ENCODE assay signal across 23 cellular contexts in genomic region chr3:62127116-62127515, GRCh38.
A peak's percentile ranks its signal among the peaks of the same experiment; 100 is the strongest.
DNase-seq lines count a peak whose midpoint lies in the region; ATAC-seq, FAIRE-seq and TF ChIP-seq lines count a peak whose summit lies in the region.
"Had no signal": no experiment of that assay in that cellular context is flagged by ENCODE, and none has a peak within 500 bp of the region (broad histone marks: within the 10 kb centered on the region; RNA-seq: fewer than 3 reads in every experiment).

No MANE protein-coding gene starts in this region.

- no peaks in the 10 kb centered on the region for H4K20me1 ChIP-seq in BLaER1 treated with 17β-estradiol and CSF1 and Interleukin-3, amounts not matched to agents 10 nM and 100 nM
- no peaks in the 10 kb centered on the region for H4K20me1 ChIP-seq in GM12878 (ENCODE audit: control insufficient read depth, insufficient read depth)
- H4K20me1 ChIP-seq: BLaER1 had no signal

- no peak for FAIRE-seq in GM12878 (lab: Jason Lieb, UNC)
- FAIRE-seq: A204.1, D721Med, G401.6, GM12892, GM18507 had no signal

- H3K4me3 Mint-ChIP-seq in nephron progenitor cell: no peak overlapping the region
- H3K4me3 Mint-ChIP-seq: CD4-positive, alpha-beta T cell; CD8-positive, alpha-beta T cell had no signal

- SMC1A ChIA-PET in GM12878 (lab: Charles Lee; ENCODE audit: uncharacterized antibody, unreplicated experiment): interaction anchor here (0.7 to 2.2 kb wide), 7 partner anchors 10 to 195 kb away, joined by 3 to 8 read pairs (median 4); no protein-coding TSS in a partner anchor

- H3K79me2 ChIP-seq in GM12878 (ENCODE audit: control insufficient read depth, insufficient read depth, low read length): no peaks in the 10 kb centered on the region

- no peaks in the 10 kb centered on the region for H3K27me3 Mint-ChIP-seq in nephron progenitor cell (ENCODE audit: low read depth, poor library complexity)
- H3K27me3 Mint-ChIP-seq: CD4-positive, alpha-beta T cell had no signal

- POLR2A ChIA-PET in GM12878 (lab: Charles Lee): no interaction called here

- H3K4me2 ChIP-seq in BLaER1 treated with 17β-estradiol and CSF1 and Interleukin-3, amounts not matched to agents 10 nM and 100 nM: peak overlapping the region in 8 of 11 experiments; percentile 29 to 76 (median 56); a peak in 13 of 22 replicates
- H3K4me2 ChIP-seq in GM12878 (ENCODE audit: control insufficient read depth, insufficient read depth): no peak overlapping the region
- H3K4me2 ChIP-seq: BLaER1 had no signal

- H3K4me3 ChIP-seq in BLaER1 treated with 17β-estradiol and CSF1 and Interleukin-3, amounts not matched to agents 10 nM and 100 nM: no peak overlapping the region
- H3K4me3 ChIP-seq in GM12878 (no peak overlapping the region), gastrocnemius medialis (no peak overlapping the region)
- H3K4me3 ChIP-seq: BLaER1 had no signal

- CTCF ChIA-PET in GM12878 (lab: Yijun Ruan, JAX): interaction anchor here (0.6 to 3.7 kb wide), 6 partner anchors 51 to 562 kb away, joined by 3 to 16 read pairs (median 4); no protein-coding TSS in a partner anchor

- no TSS peak for BruUV-seq in GM12878 (replicated peaks; lab: Mats Ljungman, UMichigan)

- peak overlapping the region; percentile 25 for H3K27ac Mint-ChIP-seq in nephron progenitor cell
- H3K27ac Mint-ChIP-seq: CD4-positive, alpha-beta T cell; CD8-positive, alpha-beta T cell had no signal

- TF ChIP-seq EP300 in GM12878 (IDR thresholded peaks at IDR 0.05; ENCODE audit: borderline replicate concordance in 1 of 2, control insufficient read depth in 1 of 2, low read depth in 2 of 2, low read length in 2 of 2): no peak

- RAD21 ChIA-PET in GM12878 (lab: Charles Lee; ENCODE audit: unreplicated experiment): interaction anchor here (0.9 to 1.6 kb wide), 4 partner anchors 38 to 570 kb away, joined by 3 to 4 read pairs (median 3); no protein-coding TSS in a partner anchor

- in situ Hi-C loops in GM12878 (cut with MboI) (no loop called here), gastrocnemius medialis (cut with MboI; ENCODE audit: low sequenced_read_pairs in 4 of 4) (no loop called here)

- no peak overlapping the region for H2AFZ ChIP-seq in GM12878 (ENCODE audit: control insufficient read depth, low read depth, low read length)

- peaks cover 39% of the 10 kb centered on the region for H3K36me3 Mint-ChIP-seq in nephron progenitor cell (ENCODE audit: low read depth)
- H3K36me3 Mint-ChIP-seq: CD8-positive, alpha-beta T cell had no signal

- no peaks in the 10 kb centered on the region for H3K27me3 ChIP-seq in BLaER1 treated with 17β-estradiol and CSF1 and Interleukin-3, amounts not matched to agents 10 nM and 100 nM
- H3K27me3 ChIP-seq in GM12878 (replicated peaks in 1 of 2; ENCODE audit: control insufficient read depth in 2 of 2, insufficient read depth in 2 of 2, low read length in 1 of 2) (no peaks in the 10 kb centered on the region; a peak in 1 of 4 replicates), gastrocnemius medialis (no peaks in the 10 kb centered on the region)
- H3K27me3 ChIP-seq: BLaER1 had no signal

- H3K27ac ChIP-seq in BLaER1 treated with 17β-estradiol and CSF1 and Interleukin-3, amounts not matched to agents 10 nM and 100 nM: peak overlapping the region in 9 of 11 experiments; percentile 24 to 76 (median 62); a peak in 13 of 22 replicates
- no peak overlapping the region for H3K27ac ChIP-seq in GM12878 (ENCODE audit: control insufficient read depth, insufficient read depth)
- H3K27ac ChIP-seq in gastrocnemius medialis: peak overlapping the region; percentile 39 to 69 (median 65)
- H3K27ac ChIP-seq: BLaER1, C4-2B had no signal

- DNase-seq in GM12878 (ENCODE audit: low read depth, low spot score): no peak
- no peak for DNase-seq in nephron progenitor cell
- DNase-seq in gastrocnemius medialis: no peak
- DNase-seq in SW 1271 (lab: John Stamatoyannopoulos, UW): no peak
- DNase-seq in NCI-H1694 (lab: John Stamatoyannopoulos, UW): no peak
- DNase-seq: 8988T; ACHN; BE2C; Caco-2; Calu3; CD4-positive, alpha-beta T cell; CD8-positive, alpha-beta T cell; DMS79 treated with DMSO at 0.1 percent for 48 hours; GF-D8 had no signal

- peaks cover 55% of the 10 kb centered on the region for H3K4me1 Mint-ChIP-seq in nephron progenitor cell

- peaks cover 0 to 72% (median 37%) of the 10 kb centered on the region in 10 experiments; a peak in 16 of 20 replicates for H3K4me1 ChIP-seq in BLaER1 treated with 17β-estradiol and CSF1 and Interleukin-3, amounts not matched to agents 10 nM and 100 nM
- H3K4me1 ChIP-seq in GM12878 (ENCODE audit: control insufficient read depth, insufficient read depth, low read length) (no peaks in the 10 kb centered on the region), gastrocnemius medialis (peaks cover 18 to 30% of the 10 kb centered on the region in 2 donors)
- H3K4me1 ChIP-seq: BE2C, Caco-2 had no signal

- ATAC-seq in GM12878: peak; percentile 77
- no peak for ATAC-seq in gastrocnemius medialis
- no peak for ATAC-seq in HG03108 (IDR thresholded peaks at IDR 0.05; ENCODE audit: unreplicated experiment)
- ATAC-seq: CD8-positive, alpha-beta T cell had no signal

- intact Hi-C loops in GM12878 (cut with micrococcal nuclease; ENCODE audit: unreplicated experiment) (no loop called here), gastrocnemius medialis (cut with DNase I; ENCODE audit: low total_unique reads) (loop anchor here (5.0 kb wide), 1 partner anchor 565 kb away; the partner anchor contains the start of gene PTPRG)

- 0% methylated on average over 3 of the region's 3 CpGs for WGBS in GM12878 (ENCODE audit: insufficient coverage, insufficient replicate concordance, low lambda C conversion rate, missing lambda C conversion rate)

- H3K36me3 ChIP-seq in BLaER1 treated with 17β-estradiol and CSF1 and Interleukin-3, amounts not matched to agents 10 nM and 100 nM: peaks cover 0 to 8% (median 0%) of the 10 kb centered on the region in 11 experiments; a peak in 1 of 22 replicates
- H3K36me3 ChIP-seq in GM12878 (ENCODE audit: control insufficient read depth in 2 of 2, insufficient read depth in 2 of 2, low read length in 1 of 2): no peaks in the 10 kb centered on the region
- H3K36me3 ChIP-seq in gastrocnemius medialis: no peaks in the 10 kb centered on the region
- H3K36me3 ChIP-seq: BE2C, BLaER1 had no signal

- TF ChIP-seq CTCF in GM12878 (IDR thresholded peaks at IDR 0.05 in 2 of 3, conservative IDR thresholded peaks at IDR 0.05 in 1 of 3; ENCODE audit: control insufficient read depth in 2 of 3, extremely low read depth in 1 of 3, insufficient read depth in 1 of 3, low read depth in 3 of 3, low read length in 3 of 3) (no peak), nephron progenitor cell (IDR thresholded peaks at IDR 0.05) (no peak), gastrocnemius medialis (IDR thresholded peaks at IDR 0.05 in 4 of 5, conservative IDR thresholded peaks at IDR 0.05 in 1 of 5) (no peak)

- no peak for TF ChIP-seq RAD21 in GM12878 (IDR thresholded peaks at IDR 0.05; ENCODE audit: insufficient read depth, low read depth, low read length)

- no peak for TF ChIP-seq POLR2A in GM12878 (IDR thresholded peaks at IDR 0.05; ENCODE audit: low read depth, low read length)
- TF ChIP-seq POLR2A in gastrocnemius medialis (IDR thresholded peaks at IDR 0.05): no peak

- peaks cover 0 to 12% (median 6%) of the 10 kb centered on the region in 11 experiments; a peak in 11 of 22 replicates for H3K9me3 ChIP-seq in BLaER1 treated with 17β-estradiol and CSF1 and Interleukin-3, amounts not matched to agents 10 nM and 100 nM (replicated peaks in 1 of 11)
- H3K9me3 ChIP-seq in GM12878 (replicated peaks; ENCODE audit: control insufficient read depth, insufficient read depth, low read length) (no peaks in the 10 kb centered on the region), gastrocnemius medialis (no peaks in the 10 kb centered on the region)
- H3K9me3 ChIP-seq: BE2C, BLaER1, Caco-2 had no signal

- H3K9ac ChIP-seq in BLaER1 treated with 17β-estradiol and CSF1 and Interleukin-3, amounts not matched to agents 10 nM and 100 nM: peak overlapping the region in 2 of 11 experiments; percentile 33 to 42; a peak in 2 of 22 replicates
- H3K9ac ChIP-seq in GM12878 (ENCODE audit: control insufficient read depth, insufficient read depth, low read length): no peak overlapping the region
- H3K9ac ChIP-seq: BLaER1 had no signal

- peaks cover 17% of the 10 kb centered on the region for H3K9me3 Mint-ChIP-seq in nephron progenitor cell
- H3K9me3 Mint-ChIP-seq: CD4-positive, alpha-beta T cell had no signal

TF ChIP-seq in GM12878, 131 proteins besides CTCF, POLR2A, EP300 and RAD21 (continues in another document):
- no peak for TF ChIP-seq BMI1 (IDR thresholded peaks at IDR 0.05; ENCODE audit: borderline replicate concordance)
- TF ChIP-seq ZNF622 (IDR thresholded peaks at IDR 0.05): no peak
- no peak for TF ChIP-seq NFIC (IDR thresholded peaks at IDR 0.05; ENCODE audit: low read depth, low read length)
- TF ChIP-seq MYB (IDR thresholded peaks at IDR 0.05; ENCODE audit: borderline replicate concordance, low read depth, low read length): no peak
- peak; percentile 51; the same call in 1 of the 2 replicates for TF ChIP-seq RAD51 (IDR thresholded peaks at IDR 0.05)
- TF ChIP-seq, protein P1, sequence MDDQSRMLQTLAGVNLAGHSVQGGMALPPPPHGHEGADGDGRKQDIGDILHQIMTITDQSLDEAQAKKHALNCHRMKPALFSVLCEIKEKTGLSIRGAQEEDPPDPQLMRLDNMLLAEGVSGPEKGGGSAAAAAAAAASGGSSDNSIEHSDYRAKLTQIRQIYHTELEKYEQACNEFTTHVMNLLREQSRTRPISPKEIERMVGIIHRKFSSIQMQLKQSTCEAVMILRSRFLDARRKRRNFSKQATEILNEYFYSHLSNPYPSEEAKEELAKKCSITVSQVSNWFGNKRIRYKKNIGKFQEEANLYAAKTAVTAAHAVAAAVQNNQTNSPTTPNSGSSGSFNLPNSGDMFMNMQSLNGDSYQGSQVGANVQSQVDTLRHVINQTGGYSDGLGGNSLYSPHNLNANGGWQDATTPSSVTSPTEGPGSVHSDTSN (IDR thresholded peaks at IDR 0.05; ENCODE audit: insufficient replicate concordance, low read depth, low read length): no peak
